Comparison of ENCODE assay signal across 13 cellular contexts in the genomic region with DNA sequence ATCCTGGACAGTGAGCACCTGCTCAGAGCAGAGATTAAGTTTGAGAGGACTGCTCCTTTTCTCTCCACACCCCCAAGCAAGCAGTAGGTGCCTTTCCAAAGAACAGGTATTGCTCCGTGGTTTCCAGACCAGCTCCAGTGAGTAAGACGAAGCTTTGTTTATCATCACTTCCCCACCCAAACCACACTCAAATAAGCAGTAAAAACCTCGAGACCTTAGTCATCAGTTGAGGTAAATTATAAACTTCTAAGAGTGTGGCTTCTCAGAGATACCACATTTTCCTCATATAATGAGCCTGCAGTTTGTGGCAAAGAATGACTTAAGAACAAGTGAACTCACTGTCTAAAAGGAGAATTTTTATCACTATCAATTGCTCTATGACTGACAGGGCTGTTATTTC. TPM values are rescaled to one million over a fixed set of nuclear protein-coding genes. Genes with fewer than 3 reads are reported as not detected.
DNase-seq lines count a peak whose midpoint lies in the region; ATAC-seq and TF ChIP-seq lines count a peak whose summit lies in the region.
"Had no signal": no experiment of that assay in that cellular context is flagged by ENCODE, and none has a peak within 500 bp of the region (broad histone marks: within the 10 kb centered on the region; RNA-seq: fewer than 3 reads in every experiment).

No MANE protein-coding gene starts in this region.

- H3K4me3 ChIP-seq in Panc1 (ENCODE audit: low read depth in 2 of 2, low read length in 2 of 2) = no peak overlapping the region
- no peak overlapping the region for H3K4me3 ChIP-seq in choroid plexus epithelial cell (ENCODE audit: low read depth, low read length)
- H3K4me3 ChIP-seq: BLaER1 treated with 17β-estradiol and CSF1 and Interleukin-3, amounts not matched to agents 10 nM and 100 nM; pancreas; SJCRH30; upper lobe of left lung had no signal

- H3K36me3 Mint-ChIP-seq in activated naive CD4-positive, alpha-beta T cell treated with anti-CD3 and anti-CD28 coated beads, Interleukin-2, amount 50 U/mL, for 72 hours = no peaks in the 10 kb centered on the region

- peak overlapping the region in 1 of 2 donors; percentile 67 for H3K27ac Mint-ChIP-seq in activated naive CD4-positive, alpha-beta T cell treated with anti-CD3 and anti-CD28 coated beads, Interleukin-2, amount 50 U/mL, for 72 hours

- intact Hi-C loops in Panc1 (cut with micrococcal nuclease; ENCODE audit: unreplicated experiment) = no loop called here

- TF ChIP-seq CTCF in Panc1 (IDR thresholded peaks at IDR 0.05) (no peak), choroid plexus epithelial cell (conservative IDR thresholded peaks at IDR 0.05; ENCODE audit: low read depth, low read length) (no peak)

- peaks cover 0 to 5% of the 10 kb centered on the region in 2 donors for H3K9me3 Mint-ChIP-seq in activated naive CD4-positive, alpha-beta T cell treated with anti-CD3 and anti-CD28 coated beads, Interleukin-2, amount 50 U/mL, for 72 hours

- CTCF ChIA-PET in Panc1 (lab: Charles Lee) = no interaction called here

- no peaks in the 10 kb centered on the region for H3K9me3 ChIP-seq in Panc1 (ENCODE audit: control insufficient read depth, insufficient read depth, low read depth, low read length)
- H3K9me3 ChIP-seq: pancreas, SJCRH30, upper lobe of left lung had no signal

- H3K4me1 ChIP-seq in Panc1 (ENCODE audit: control insufficient read depth, insufficient read depth, low read length) = no peaks in the 10 kb centered on the region
- H3K4me1 ChIP-seq: pancreas, SJCRH30, upper lobe of left lung had no signal

- in situ Hi-C loops in Panc1 (cut with HindIII; ENCODE audit: low pct_unique_long_range_greater_than_20kb, low sequenced_read_pairs) = no loop called here

- ATAC-seq in activated naive CD4-positive, alpha-beta T cell treated with anti-CD3 and anti-CD28 coated beads, Interleukin-2, amount 50 U/mL, for 72 hours = peak; percentile 88 to 98
- ATAC-seq in Panc1 (no peak; the same call in 1 of the 2 replicates), HG03378 (IDR thresholded peaks at IDR 0.05; ENCODE audit: unreplicated experiment) (no peak), HG02588 (IDR thresholded peaks at IDR 0.05; ENCODE audit: unreplicated experiment) (no peak), HG03469 (IDR thresholded peaks at IDR 0.05; ENCODE audit: unreplicated experiment) (no peak)
- ATAC-seq: pancreas had no signal

- POLR2A ChIA-PET in Panc1 (lab: Charles Lee) = no interaction called here

- no TSS peak for BruUV-seq in Panc1 (replicated peaks; lab: Mats Ljungman, UMichigan)

- peak in 1 of 2 donors; percentile 29 for DNase-seq in activated naive CD4-positive, alpha-beta T cell treated with anti-CD3 and anti-CD28 coated beads, Interleukin-2, amount 50 U/mL, for 72 hours (ENCODE audit: low spot score in 2 of 2)
- DNase-seq in activated naive CD4-positive, alpha-beta T cell (lab: John Stamatoyannopoulos, UW) = no peak
- DNase-seq in Panc1 (ENCODE audit: low read depth, low spot score) = peak; percentile 81
- DNase-seq in choroid plexus epithelial cell (ENCODE audit: low read depth) = peak; percentile 18
- DNase-seq in stimulated activated CD8-positive, alpha-beta memory T cell treated with anti-CD3 and anti-CD28 coated beads, Interleukin-4, amount 100 ng/mL, for 48 hours = peak; percentile 34
- DNase-seq: NCI-H2107, SJCRH30, upper lobe of left lung had no signal

- no peak overlapping the region for H3K27ac ChIP-seq in Panc1 (ENCODE audit: low read length)
- H3K27ac ChIP-seq: BLaER1 treated with 17β-estradiol and CSF1 and Interleukin-3, amounts not matched to agents 10 nM and 100 nM; pancreas; SJCRH30; upper lobe of left lung had no signal

- no peaks in the 10 kb centered on the region for H3K36me3 ChIP-seq in Panc1 (ENCODE audit: control insufficient read depth, insufficient read depth, low read length)
- H3K36me3 ChIP-seq: BLaER1 treated with 17β-estradiol and CSF1 and Interleukin-3, amounts not matched to agents 10 nM and 100 nM; pancreas; SJCRH30; upper lobe of left lung had no signal

- H3K27me3 ChIP-seq in Panc1 (ENCODE audit: control insufficient read depth, insufficient read depth, low read length) = no peaks in the 10 kb centered on the region
- H3K27me3 ChIP-seq: BLaER1 treated with 17β-estradiol and CSF1 and Interleukin-3, amounts not matched to agents 10 nM and 100 nM; pancreas; upper lobe of left lung had no signal

RNA-seq across cellular contexts. Expression of gene GRB10, which starts 50.0 kb away (rescaled TPM):
- 1 to 10 TPM; 2.6 to 6.6 TPM for total RNA-seq in activated naive CD4-positive, alpha-beta T cell treated with anti-CD3 and anti-CD28 coated beads, Interleukin-2, amount 50 U/mL, for 72 hours
- 38.3 TPM for total RNA-seq in Panc1 (2021; ENCODE audit: unreplicated experiment)
- 27.7 TPM for polyA plus RNA-seq in Panc1 (2012; ENCODE audit: insufficient read length)

Comparison
In these comparisons a context has a peak if more than half of its experiments do, and no peak if none do; other contexts are left out.
1. ATAC-seq: peak in activated naive CD4-positive, alpha-beta T cell treated with anti-CD3 and anti-CD28 coated beads, Interleukin-2, amount 50 U/mL, for 72 hours (2 of 2); none in Panc1 (single experiment), HG03378 (single experiment), HG02588 (single experiment) and HG03469 (single experiment).
2. DNase-seq: peak in Panc1 (single experiment), choroid plexus epithelial cell (single experiment) and stimulated activated CD8-positive, alpha-beta memory T cell treated with anti-CD3 and anti-CD28 coated beads, Interleukin-4, amount 100 ng/mL, for 48 hours (single experiment); none in activated naive CD4-positive, alpha-beta T cell (0 of 4).